ENCODE assay signal across 1 cellular context in genomic region chr9:135971892-135972291, GRCh38.
TF ChIP-seq lines count a peak whose summit lies in the region.

No MANE protein-coding gene starts in this region.

TF ChIP-seq in HepG2, 621 proteins besides CTCF, POLR2A, EP300 and RAD21 (continued from another document and continues in another):
- peak; percentile 99 for TF ChIP-seq ZBED4 (CRISPR knock-in tag; IDR thresholded peaks at IDR 0.05; ENCODE audit: borderline replicate concordance)
- TF ChIP-seq ZNF704 (CRISPR knock-in tag; IDR thresholded peaks at IDR 0.05; ENCODE audit: borderline replicate concordance): peak; percentile 98
- TF ChIP-seq CCDC6 (CRISPR knock-in tag; IDR thresholded peaks at IDR 0.05): peak; percentile 99
- TF ChIP-seq, protein P1, sequence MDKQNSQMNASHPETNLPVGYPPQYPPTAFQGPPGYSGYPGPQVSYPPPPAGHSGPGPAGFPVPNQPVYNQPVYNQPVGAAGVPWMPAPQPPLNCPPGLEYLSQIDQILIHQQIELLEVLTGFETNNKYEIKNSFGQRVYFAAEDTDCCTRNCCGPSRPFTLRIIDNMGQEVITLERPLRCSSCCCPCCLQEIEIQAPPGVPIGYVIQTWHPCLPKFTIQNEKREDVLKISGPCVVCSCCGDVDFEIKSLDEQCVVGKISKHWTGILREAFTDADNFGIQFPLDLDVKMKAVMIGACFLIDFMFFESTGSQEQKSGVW (CRISPR knock-in tag; IDR thresholded peaks at IDR 0.05; ENCODE audit: borderline replicate concordance): peak; percentile 98
- peak; percentile 100 for TF ChIP-seq DNMT3B (CRISPR knock-in tag; conservative IDR thresholded peaks at IDR 0.05)
- peak; percentile 99 for TF ChIP-seq HOXA9 (CRISPR knock-in tag; IDR thresholded peaks at IDR 0.05; ENCODE audit: borderline replicate concordance)
- peak; percentile 88 for TF ChIP-seq ZNF775 (CRISPR knock-in tag; IDR thresholded peaks at IDR 0.05; ENCODE audit: borderline replicate concordance)
- TF ChIP-seq MIXL1 (CRISPR knock-in tag; IDR thresholded peaks at IDR 0.05): peak; percentile 88
- TF ChIP-seq SMAD3 (CRISPR knock-in tag; IDR thresholded peaks at IDR 0.05): peak; percentile 100
- TF ChIP-seq HDAC2 (CRISPR knock-in tag; IDR thresholded peaks at IDR 0.05): peak; percentile 98
- peak; percentile 100 for TF ChIP-seq KLF12 (CRISPR knock-in tag; IDR thresholded peaks at IDR 0.05; ENCODE audit: borderline replicate concordance)
- TF ChIP-seq ZNF792 (CRISPR knock-in tag; IDR thresholded peaks at IDR 0.05): peak; percentile 100
- peak; percentile 91 for TF ChIP-seq SAFB2 (CRISPR knock-in tag; IDR thresholded peaks at IDR 0.05; ENCODE audit: borderline replicate concordance, low read depth)
- no peak for TF ChIP-seq TBX3 (IDR thresholded peaks at IDR 0.05; ENCODE audit: borderline replicate concordance)
- TF ChIP-seq HMGXB3 (CRISPR knock-in tag; IDR thresholded peaks at IDR 0.05; ENCODE audit: borderline replicate concordance): peak; percentile 97
- no peak for TF ChIP-seq RBM39 (IDR thresholded peaks at IDR 0.05; ENCODE audit: low read depth, low read length, poor library complexity, severe bottlenecking)
- TF ChIP-seq MAX (IDR thresholded peaks at IDR 0.05): peak; percentile 81
- TF ChIP-seq KAT2B (IDR thresholded peaks at IDR 0.05; ENCODE audit: borderline replicate concordance, low read depth, low read length): no peak
- TF ChIP-seq ZNF101 (CRISPR knock-in tag; IDR thresholded peaks at IDR 0.05; ENCODE audit: borderline replicate concordance, low read depth): peak; percentile 97
- TF ChIP-seq ZNF530 (CRISPR knock-in tag; IDR thresholded peaks at IDR 0.05; ENCODE audit: low read depth): peak; percentile 96
- TF ChIP-seq ZFP90 (CRISPR knock-in tag; IDR thresholded peaks at IDR 0.05; ENCODE audit: borderline replicate concordance): peak; percentile 99
- TF ChIP-seq JUN (CRISPR knock-in tag; IDR thresholded peaks at IDR 0.05): peak; percentile 90
- TF ChIP-seq FOXK2 (IDR thresholded peaks at IDR 0.05): no peak
- TF ChIP-seq, protein P2, sequence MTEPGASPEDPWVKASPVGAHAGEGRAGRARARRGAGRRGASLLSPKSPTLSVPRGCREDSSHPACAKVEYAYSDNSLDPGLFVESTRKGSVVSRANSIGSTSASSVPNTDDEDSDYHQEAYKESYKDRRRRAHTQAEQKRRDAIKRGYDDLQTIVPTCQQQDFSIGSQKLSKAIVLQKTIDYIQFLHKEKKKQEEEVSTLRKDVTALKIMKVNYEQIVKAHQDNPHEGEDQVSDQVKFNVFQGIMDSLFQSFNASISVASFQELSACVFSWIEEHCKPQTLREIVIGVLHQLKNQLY (CRISPR knock-in tag; IDR thresholded peaks at IDR 0.05): peak; percentile 89; the same call in 1 of the 2 replicates
- peak; percentile 94 for TF ChIP-seq ZBTB7B (CRISPR knock-in tag; IDR thresholded peaks at IDR 0.05)
- TF ChIP-seq SPEN (CRISPR knock-in tag; IDR thresholded peaks at IDR 0.05; ENCODE audit: low read depth): peak; percentile 88
- TF ChIP-seq, protein P3, sequence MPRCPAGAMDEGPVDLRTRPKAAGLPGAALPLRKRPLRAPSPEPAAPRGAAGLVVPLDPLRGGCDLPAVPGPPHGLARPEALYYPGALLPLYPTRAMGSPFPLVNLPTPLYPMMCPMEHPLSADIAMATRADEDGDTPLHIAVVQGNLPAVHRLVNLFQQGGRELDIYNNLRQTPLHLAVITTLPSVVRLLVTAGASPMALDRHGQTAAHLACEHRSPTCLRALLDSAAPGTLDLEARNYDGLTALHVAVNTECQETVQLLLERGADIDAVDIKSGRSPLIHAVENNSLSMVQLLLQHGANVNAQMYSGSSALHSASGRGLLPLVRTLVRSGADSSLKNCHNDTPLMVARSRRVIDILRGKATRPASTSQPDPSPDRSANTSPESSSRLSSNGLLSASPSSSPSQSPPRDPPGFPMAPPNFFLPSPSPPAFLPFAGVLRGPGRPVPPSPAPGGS (CRISPR knock-in tag; IDR thresholded peaks at IDR 0.05): peak; percentile 99
- TF ChIP-seq, protein P4, sequence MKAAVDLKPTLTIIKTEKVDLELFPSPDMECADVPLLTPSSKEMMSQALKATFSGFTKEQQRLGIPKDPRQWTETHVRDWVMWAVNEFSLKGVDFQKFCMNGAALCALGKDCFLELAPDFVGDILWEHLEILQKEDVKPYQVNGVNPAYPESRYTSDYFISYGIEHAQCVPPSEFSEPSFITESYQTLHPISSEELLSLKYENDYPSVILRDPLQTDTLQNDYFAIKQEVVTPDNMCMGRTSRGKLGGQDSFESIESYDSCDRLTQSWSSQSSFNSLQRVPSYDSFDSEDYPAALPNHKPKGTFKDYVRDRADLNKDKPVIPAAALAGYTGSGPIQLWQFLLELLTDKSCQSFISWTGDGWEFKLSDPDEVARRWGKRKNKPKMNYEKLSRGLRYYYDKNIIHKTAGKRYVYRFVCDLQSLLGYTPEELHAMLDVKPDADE (CRISPR knock-in tag; IDR thresholded peaks at IDR 0.05): peak; percentile 98
- peak; percentile 94 for TF ChIP-seq ZNF839 (CRISPR knock-in tag; IDR thresholded peaks at IDR 0.05; ENCODE audit: borderline replicate concordance)
- peak; percentile 97 for TF ChIP-seq ZNF205 (CRISPR knock-in tag; IDR thresholded peaks at IDR 0.05)
- TF ChIP-seq, protein P5, sequence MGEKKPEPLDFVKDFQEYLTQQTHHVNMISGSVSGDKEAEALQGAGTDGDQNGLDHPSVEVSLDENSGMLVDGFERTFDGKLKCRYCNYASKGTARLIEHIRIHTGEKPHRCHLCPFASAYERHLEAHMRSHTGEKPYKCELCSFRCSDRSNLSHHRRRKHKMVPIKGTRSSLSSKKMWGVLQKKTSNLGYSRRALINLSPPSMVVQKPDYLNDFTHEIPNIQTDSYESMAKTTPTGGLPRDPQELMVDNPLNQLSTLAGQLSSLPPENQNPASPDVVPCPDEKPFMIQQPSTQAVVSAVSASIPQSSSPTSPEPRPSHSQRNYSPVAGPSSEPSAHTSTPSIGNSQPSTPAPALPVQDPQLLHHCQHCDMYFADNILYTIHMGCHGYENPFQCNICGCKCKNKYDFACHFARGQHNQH (CRISPR knock-in tag; IDR thresholded peaks at IDR 0.05): peak; percentile 97
- peak; percentile 99 for TF ChIP-seq ZNF543 (CRISPR knock-in tag; IDR thresholded peaks at IDR 0.05)
- TF ChIP-seq SATB2 (CRISPR knock-in tag; IDR thresholded peaks at IDR 0.05): peak; percentile 99
- peak; percentile 76; the same call in 1 of the 2 replicates for TF ChIP-seq KDM1A (CRISPR knock-in tag; IDR thresholded peaks at IDR 0.05)
- TF ChIP-seq ZZZ3 (CRISPR knock-in tag; IDR thresholded peaks at IDR 0.05; ENCODE audit: borderline replicate concordance): peak; percentile 70; the same call in 1 of the 2 replicates
- peak; percentile 96 for TF ChIP-seq ZBTB7A (CRISPR knock-in tag; IDR thresholded peaks at IDR 0.05)
- no peak for TF ChIP-seq SMARCC2 (IDR thresholded peaks at IDR 0.05)
- no peak for TF ChIP-seq PCBP2 (optimal IDR thresholded peaks at IDR 0.05; ENCODE audit: low read depth, low read length, poor library complexity, severe bottlenecking)
- peak; percentile 97 for TF ChIP-seq ZNF788 (CRISPR knock-in tag; IDR thresholded peaks at IDR 0.05; ENCODE audit: borderline replicate concordance)
- TF ChIP-seq, protein P6, sequence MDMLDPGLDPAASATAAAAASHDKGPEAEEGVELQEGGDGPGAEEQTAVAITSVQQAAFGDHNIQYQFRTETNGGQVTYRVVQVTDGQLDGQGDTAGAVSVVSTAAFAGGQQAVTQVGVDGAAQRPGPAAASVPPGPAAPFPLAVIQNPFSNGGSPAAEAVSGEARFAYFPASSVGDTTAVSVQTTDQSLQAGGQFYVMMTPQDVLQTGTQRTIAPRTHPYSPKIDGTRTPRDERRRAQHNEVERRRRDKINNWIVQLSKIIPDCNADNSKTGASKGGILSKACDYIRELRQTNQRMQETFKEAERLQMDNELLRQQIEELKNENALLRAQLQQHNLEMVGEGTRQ (IDR thresholded peaks at IDR 0.05; ENCODE audit: low read depth, low read length): no peak
- TF ChIP-seq, protein P6 (CRISPR knock-in tag; IDR thresholded peaks at IDR 0.05; ENCODE audit: borderline replicate concordance): no peak; the same call in 1 of the 2 replicates
- TF ChIP-seq ZBTB43 (CRISPR knock-in tag; conservative IDR thresholded peaks at IDR 0.05): peak; percentile 98
- TF ChIP-seq ZNF569 (CRISPR knock-in tag; IDR thresholded peaks at IDR 0.05; ENCODE audit: borderline replicate concordance): 0 out of 2 replicates have a peak, but pooled peaks have one; percentile 90
- TF ChIP-seq ZNF207 (IDR thresholded peaks at IDR 0.05; ENCODE audit: borderline replicate concordance): no peak
- peak; percentile 87; the same call in 1 of the 2 replicates for TF ChIP-seq AKAP8 (CRISPR knock-in tag; IDR thresholded peaks at IDR 0.05)
- TF ChIP-seq WIZ (CRISPR knock-in tag; IDR thresholded peaks at IDR 0.05): peak; percentile 100
- TF ChIP-seq ZNF331 (CRISPR knock-in tag; IDR thresholded peaks at IDR 0.05): peak; percentile 99
